15 cellular contexts compared by ENCODE assay signal in genomic region chr22:31348766-31349165, GRCh38. TPM values are rescaled to one million over a fixed set of nuclear protein-coding genes. Genes with fewer than 3 reads are reported as not detected.
DNase-seq lines count a peak whose midpoint lies in the region; ATAC-seq, FAIRE-seq and TF ChIP-seq lines count a peak whose summit lies in the region.
"Had no signal": no experiment of that assay in that cellular context is flagged by ENCODE, and none has a peak within 500 bp of the region (broad histone marks: within the 10 kb centered on the region; RNA-seq: fewer than 3 reads in every experiment).

No MANE protein-coding gene starts in this region.

- H3K4me1 Mint-ChIP-seq in CD8-positive, alpha-beta memory T cell: peaks cover 17 to 27% (median 18%) of the 10 kb centered on the region in 3 donors

- CTCF ChIA-PET in A673 (lab: Charles Lee) (no interaction called here), Panc1 (lab: Charles Lee) (no interaction called here)
- CTCF ChIA-PET in CD8-positive, alpha-beta memory T cell (lab: Charles Lee): interaction anchor here (0.8 to 1.3 kb wide), 2 partner anchors 51 to 141 kb away, joined by 3 read pairs; partner anchors contain the start of gene DRG1

- BruUV-seq in A673 (replicated peaks; lab: Mats Ljungman, UMichigan) (TSS peak; percentile 49), Panc1 (replicated peaks; lab: Mats Ljungman, UMichigan) (TSS peak; percentile 77)

- no peaks in the 10 kb centered on the region for H3K36me3 ChIP-seq in A673 (ENCODE audit: insufficient read depth, low read length, poor library complexity, severe bottlenecking)
- H3K36me3 ChIP-seq in CD8-positive, alpha-beta memory T cell (ENCODE audit: insufficient read depth, low read length): peaks cover 5% of the 10 kb centered on the region
- no peaks in the 10 kb centered on the region for H3K36me3 ChIP-seq in Panc1 (ENCODE audit: control insufficient read depth, insufficient read depth, low read length)
- H3K36me3 ChIP-seq in kidney (ENCODE audit: control insufficient read depth in 1 of 2, insufficient read depth in 2 of 2, low read length in 2 of 2): no peaks in the 10 kb centered on the region

- DNase-seq in A673 (ENCODE audit: low spot score) (no peak), Panc1 (ENCODE audit: low read depth, low spot score) (no peak), kidney (peak; percentile 41), RKO (ENCODE audit: low spot score) (no peak)
- DNase-seq in CD8-positive, alpha-beta memory T cell: no peak
- no peak for DNase-seq in stimulated activated CD8-positive, alpha-beta memory T cell treated with anti-CD3 and anti-CD28 coated beads, Interleukin-4, amount 100 ng/mL, for 48 hours
- DNase-seq: GOT3, NCI-H1436 treated with DMSO at 0.1 percent for 48 hours, NCI-H226, NCI-H526 had no signal

- H3K4me3 ChIP-seq in A673 (ENCODE audit: low read depth, low read length, poor library complexity, severe bottlenecking): no peak overlapping the region
- H3K4me3 ChIP-seq in CD8-positive, alpha-beta memory T cell (ENCODE audit: low read length): no peak overlapping the region
- H3K4me3 ChIP-seq in Panc1 (ENCODE audit: low read depth in 2 of 2, low read length in 2 of 2): no peak overlapping the region
- H3K4me3 ChIP-seq in kidney (ENCODE audit: low read length in 2 of 2): no peak overlapping the region
- H3K4me3 ChIP-seq: GM12878, SK-N-MC had no signal

- POLR2A ChIA-PET in A673 (lab: Charles Lee; ENCODE audit: low non-redundant PET) (no interaction called here), Panc1 (lab: Charles Lee) (no interaction called here)
- POLR2A ChIA-PET in CD8-positive, alpha-beta memory T cell (lab: Charles Lee): no interaction called here

- peak overlapping the region in 4 of 7 donors; percentile 46 to 94 (median 60) for H3K4me3 Mint-ChIP-seq in CD8-positive, alpha-beta memory T cell

- H3K27ac ChIP-seq in A673 (ENCODE audit: low read depth, low read length, poor library complexity, severe bottlenecking): no peak overlapping the region
- H3K27ac ChIP-seq in CD8-positive, alpha-beta memory T cell (ENCODE audit: low read depth, low read length): no peak overlapping the region
- no peak overlapping the region for H3K27ac ChIP-seq in Panc1 (ENCODE audit: low read length)
- no peak overlapping the region for H3K27ac ChIP-seq in kidney (ENCODE audit: low read depth in 2 of 2, low read length in 2 of 2)
- H3K27ac ChIP-seq: SK-N-MC had no signal

- no peak for FAIRE-seq in kidney (lab: Jason Lieb, UNC)
- FAIRE-seq: GM12878 had no signal

- in situ Hi-C loops in Panc1 (cut with HindIII; ENCODE audit: low pct_unique_long_range_greater_than_20kb, low sequenced_read_pairs): no loop called here

- H3K4me1 ChIP-seq in A673 (ENCODE audit: insufficient read depth, low read length, poor library complexity, severe bottlenecking) (peaks cover 13% of the 10 kb centered on the region), Panc1 (ENCODE audit: control insufficient read depth, insufficient read depth, low read length) (peaks cover 14% of the 10 kb centered on the region), kidney (ENCODE audit: control insufficient read depth in 1 of 2, insufficient read depth in 1 of 2, low read depth in 1 of 2, low read length in 2 of 2) (peaks cover 14 to 21% of the 10 kb centered on the region in 2 donors)
- peaks cover 17% of the 10 kb centered on the region for H3K4me1 ChIP-seq in CD8-positive, alpha-beta memory T cell (ENCODE audit: insufficient read depth, low read length)

- TF ChIP-seq CTCF in A673 (conservative IDR thresholded peaks at IDR 0.05; ENCODE audit: low read depth, low read length): no peak
- no peak for TF ChIP-seq CTCF in Panc1 (IDR thresholded peaks at IDR 0.05)
- no peak for TF ChIP-seq CTCF in kidney (IDR thresholded peaks at IDR 0.05; ENCODE audit: borderline replicate concordance, extremely low read depth, insufficient read depth)

- H3K27me3 Mint-ChIP-seq in CD8-positive, alpha-beta memory T cell: no peaks in the 10 kb centered on the region

- H3K27me3 ChIP-seq in A673 (replicated peaks; ENCODE audit: insufficient read depth, low read depth, low read length, poor library complexity): no peaks in the 10 kb centered on the region
- no peaks in the 10 kb centered on the region for H3K27me3 ChIP-seq in CD8-positive, alpha-beta memory T cell (ENCODE audit: insufficient read depth, low read length, poor library complexity, severe bottlenecking)
- no peaks in the 10 kb centered on the region for H3K27me3 ChIP-seq in Panc1 (ENCODE audit: control insufficient read depth, insufficient read depth, low read length)

- H3K9me3 ChIP-seq in A673 (ENCODE audit: low read depth, low read length, poor library complexity, severe bottlenecking) (no peaks in the 10 kb centered on the region), Panc1 (ENCODE audit: control insufficient read depth, insufficient read depth, low read depth, low read length) (no peaks in the 10 kb centered on the region), kidney (ENCODE audit: control insufficient read depth in 1 of 2, low read length in 2 of 2) (no peaks in the 10 kb centered on the region)
- no peaks in the 10 kb centered on the region for H3K9me3 ChIP-seq in CD8-positive, alpha-beta memory T cell (ENCODE audit: low read length)

- intact Hi-C loops in A673 (cut with micrococcal nuclease; ENCODE audit: unreplicated experiment) (no loop called here), Panc1 (cut with micrococcal nuclease; ENCODE audit: unreplicated experiment) (no loop called here), kidney (cut with DNase I) (no loop called here)

- H3K36me3 Mint-ChIP-seq in CD8-positive, alpha-beta memory T cell: peaks cover 0 to 15% (median 0%) of the 10 kb centered on the region in 3 donors

- no peaks in the 10 kb centered on the region for H3K9me3 Mint-ChIP-seq in CD8-positive, alpha-beta memory T cell

- H3K27ac Mint-ChIP-seq in CD8-positive, alpha-beta memory T cell: peak overlapping the region in 1 of 8 donors; percentile 91

- ATAC-seq in Panc1: no peak
- no peak for ATAC-seq in GM18909 (IDR thresholded peaks at IDR 0.05; ENCODE audit: poor library complexity, unreplicated experiment)
- no peak for ATAC-seq in HG03045 (IDR thresholded peaks at IDR 0.05; ENCODE audit: unreplicated experiment)
- ATAC-seq: GM12878, Right ventricle myocardium inferior had no signal

- no peak overlapping the region for H3K9ac ChIP-seq in kidney (ENCODE audit: low read length in 2 of 2)

RNA-seq across cellular contexts. Expression of gene PATZ1, which starts 2.6 kb away (rescaled TPM):
- 53.4 and 58.5 TPM in 2 replicates for total RNA-seq in A673 (2021)
- 10 to 100 TPM; 32.4 to 35.6 TPM for total RNA-seq in CD8-positive, alpha-beta memory T cell
- 18.1 TPM for polyA plus RNA-seq in CD8-positive, alpha-beta memory T cell
- total RNA-seq in Panc1 (2021; ENCODE audit: unreplicated experiment): 18.6 TPM
- 30.3 TPM for polyA plus RNA-seq in Panc1 (2012; ENCODE audit: insufficient read length)
- total RNA-seq in kidney: 40.9 TPM
- 33.3 TPM for polyA plus RNA-seq in kidney (ENCODE audit: insufficient read depth, low read depth, low replicate concordance)

RNA-seq across cellular contexts. Expression of gene DRG1, which starts 50.6 kb away (rescaled TPM):
- total RNA-seq in A673 (2021): 115 and 116 TPM in 2 replicates
- total RNA-seq in CD8-positive, alpha-beta memory T cell: 100 to 1,000 TPM; 115 to 117 TPM
- 70.1 TPM for polyA plus RNA-seq in CD8-positive, alpha-beta memory T cell
- total RNA-seq in Panc1 (2021; ENCODE audit: unreplicated experiment): 51.2 TPM
- 78.3 TPM for polyA plus RNA-seq in Panc1 (2012; ENCODE audit: insufficient read length)
- 46.5 TPM for total RNA-seq in kidney
- polyA plus RNA-seq in kidney (ENCODE audit: insufficient read depth, low read depth, low replicate concordance): 93.3 TPM

RNA-seq across cellular contexts. Expression of gene PIK3IP1, which starts 56.5 kb away (rescaled TPM):
- total RNA-seq in A673 (2021): 0.24 and 0.46 TPM in 2 replicates
- total RNA-seq in CD8-positive, alpha-beta memory T cell: 10 to 100 TPM; 32.2 to 35.3 TPM
- polyA plus RNA-seq in CD8-positive, alpha-beta memory T cell: 350 TPM
- 3.6 TPM for total RNA-seq in Panc1 (2021; ENCODE audit: unreplicated experiment)
- polyA plus RNA-seq in Panc1 (2012; ENCODE audit: insufficient read length): 3.5 TPM
- 42.7 TPM for total RNA-seq in kidney
- 21.4 TPM for polyA plus RNA-seq in kidney (ENCODE audit: insufficient read depth, low read depth, low replicate concordance)
